In the genomic region with DNA sequence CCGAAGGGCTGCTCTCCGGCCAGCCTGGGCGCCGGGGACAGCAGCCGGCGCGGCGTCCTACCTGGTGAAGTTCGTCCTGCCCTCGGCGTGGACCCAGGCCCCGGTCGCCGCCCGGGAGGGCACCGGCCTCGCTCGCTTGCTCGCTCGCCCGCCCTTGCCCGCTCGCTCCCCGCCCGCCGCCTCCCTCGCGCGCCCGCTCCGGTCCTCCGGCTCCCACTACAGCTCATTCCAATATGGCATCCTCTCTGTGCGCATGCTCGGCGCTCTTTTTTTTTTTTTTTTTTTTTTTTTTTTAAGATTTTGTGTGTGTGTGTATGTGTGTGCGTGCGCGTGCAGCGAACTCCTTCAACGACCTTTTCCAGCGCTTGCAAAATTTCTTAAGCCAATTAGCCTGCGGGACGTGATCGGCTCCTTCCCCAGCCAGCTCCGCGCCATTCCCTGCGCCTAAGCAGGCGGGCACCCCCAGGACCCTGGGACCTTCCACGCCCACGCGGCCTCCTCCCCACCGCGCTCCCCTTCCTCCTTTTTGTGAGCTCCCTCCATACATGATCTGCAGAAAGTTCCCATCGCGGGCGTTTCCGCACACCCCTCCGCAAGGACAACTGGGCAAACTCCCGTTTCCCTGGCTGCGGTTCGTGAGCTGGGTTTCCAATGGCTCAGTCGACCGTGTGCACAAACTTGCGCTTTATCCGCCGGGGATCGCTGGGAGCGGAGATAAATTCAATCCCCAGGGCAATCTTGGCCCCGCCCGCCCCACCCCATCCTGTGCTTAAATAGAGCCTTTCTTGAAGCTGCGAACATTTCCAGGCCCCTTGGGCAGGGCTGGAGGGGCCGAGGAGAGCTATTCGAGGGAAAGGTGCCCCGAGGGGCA, we compare ENCODE assay signal across 8 cellular contexts.
DNase-seq lines count a peak whose midpoint lies in the region; ATAC-seq, FAIRE-seq and TF ChIP-seq lines count a peak whose summit lies in the region.

Gene SFMBT2 (minus strand): TSS at position 235 of the 871 bp plus-strand sequence. CDS start 29,136 bp downstream, outside the sequence.

- DNase-seq in DMS114 treated with DMSO at 0.1 percent for 48 hours (lab: John Stamatoyannopoulos, UW; ENCODE audit: unreplicated experiment) (peak; percentile 51), LNCaP clone FGC (ENCODE audit: low read depth) (no peak), inferior parietal cortex (ENCODE audit: extremely low spot score) (peak; percentile 81), D721Med (ENCODE audit: insufficient read length, low spot score) (no peak)
- peak; percentile 58 for DNase-seq in central memory CD4-positive, alpha-beta T cell

- H3K4me3 ChIP-seq in LNCaP clone FGC (ENCODE audit: low read depth, low read length) (peak within 1 kb of the TSS; percentile 52), skin epidermis (peak within 1 kb of the TSS; percentile 55 to 73 (median 66))

- TF ChIP-seq CTCF in LNCaP clone FGC (IDR thresholded peaks at IDR 0.05; ENCODE audit: control insufficient read depth, extremely low read depth, insufficient read depth) (no peak), VCaP (conservative IDR thresholded peaks at IDR 0.05) (no peak; the same call in 1 of the 2 replicates), D721Med (IDR thresholded peaks at IDR 0.05; ENCODE audit: insufficient read depth, missing control alignments) (no peak)

- H3K27ac ChIP-seq in VCaP (peak within 1 kb of the TSS; percentile 48; the same call in 1 of the 2 replicates), skin epidermis (peak within 1 kb of the TSS; percentile 42 to 88 (median 71))

- peak; percentile 40 for ATAC-seq in GM21526 (IDR thresholded peaks at IDR 0.05; ENCODE audit: low FRiP score, unreplicated experiment)

- no peak for FAIRE-seq in D721Med (lab: Jason Lieb, UNC)

Comparison
In these comparisons a context has a peak if more than half of its experiments do, and no peak if none do; other contexts are left out.
1. DNase-seq: peak in DMS114 treated with DMSO at 0.1 percent for 48 hours (single experiment), central memory CD4-positive, alpha-beta T cell (single experiment) and inferior parietal cortex (single experiment); none in LNCaP clone FGC (single experiment) and D721Med (single experiment).